ENCODE assay signal across 8 cellular contexts in genomic region chr17:44314869-44315661, GRCh38.
DNase-seq lines count a peak whose midpoint lies in the region; ATAC-seq lines count a peak whose summit lies in the region.

No MANE protein-coding gene starts in this region.

- peak; percentile 69 for DNase-seq in ELF-1 (ENCODE audit: low read depth, low spot score)
- DNase-seq in NCI-H2107 (lab: John Stamatoyannopoulos, UW) = peak; percentile 54
- DNase-seq in iPS-NIHi7 (ENCODE audit: extremely low spot score) = peak; percentile 81
- peak in 4 of 6 experiments; percentile 19 to 49 (median 40) for DNase-seq in stimulated activated naive CD4-positive, alpha-beta T cell (lab: John Stamatoyannopoulos, UW)
- DNase-seq in OCI-M1 (lab: John Stamatoyannopoulos, UW) = no peak

- H3K27me3 Mint-ChIP-seq in activated naive CD8-positive, alpha-beta T cell = peaks cover 19% of the 10 kb centered on the region

- H3K9me3 Mint-ChIP-seq in activated naive CD8-positive, alpha-beta T cell (ENCODE audit: low read depth) = no peaks in the 10 kb centered on the region

- no peak overlapping the region for H3K27ac Mint-ChIP-seq in activated naive CD8-positive, alpha-beta T cell

- H3K36me3 Mint-ChIP-seq in activated naive CD8-positive, alpha-beta T cell = peaks cover 2% of the 10 kb centered on the region

- peaks cover 18% of the 10 kb centered on the region for H3K4me1 Mint-ChIP-seq in activated naive CD8-positive, alpha-beta T cell (ENCODE audit: low read depth)

- ATAC-seq in HG03280 (IDR thresholded peaks at IDR 0.05; ENCODE audit: unreplicated experiment) (no peak), HG03139 (IDR thresholded peaks at IDR 0.05; ENCODE audit: unreplicated experiment) (no peak)

- peak overlapping the region; percentile 81 for H3K4me3 Mint-ChIP-seq in activated naive CD8-positive, alpha-beta T cell
